Comparison of ENCODE assay signal across 1 cellular context in the genomic region with DNA sequence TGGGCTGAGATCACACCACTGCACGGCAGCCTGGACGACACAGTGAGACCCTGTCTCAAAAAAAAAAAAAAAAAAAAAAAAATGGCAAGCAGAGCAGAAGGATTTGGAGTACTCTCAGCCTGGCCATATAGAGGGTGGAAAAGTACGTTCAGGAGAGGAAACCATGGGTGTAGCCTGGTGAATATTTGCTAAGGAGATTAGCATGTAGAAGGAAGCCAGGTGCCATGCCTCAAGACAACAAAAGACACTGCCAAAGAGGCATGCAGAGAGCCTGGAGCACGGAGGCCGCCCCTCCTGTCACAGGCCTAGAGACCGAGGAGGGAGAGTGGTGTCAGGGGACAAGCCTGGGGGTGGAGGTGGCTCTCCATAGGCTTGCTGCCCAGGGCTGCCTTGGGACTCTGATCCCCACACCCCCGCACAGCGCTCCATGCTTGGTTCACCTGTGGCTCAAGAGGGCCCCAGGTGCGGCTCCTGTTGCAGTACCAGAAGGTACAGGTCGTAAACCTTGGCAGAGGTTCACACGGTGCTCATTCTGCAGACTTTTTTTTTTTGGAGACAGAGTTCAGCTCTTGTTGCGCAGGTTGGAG.
TF ChIP-seq lines count a peak whose summit lies in the region.

No MANE protein-coding gene starts in this region.

TF ChIP-seq in GM23338, 12 proteins besides CTCF, POLR2A, EP300 and RAD21 (continued from another document):
- TF ChIP-seq, protein P1, sequence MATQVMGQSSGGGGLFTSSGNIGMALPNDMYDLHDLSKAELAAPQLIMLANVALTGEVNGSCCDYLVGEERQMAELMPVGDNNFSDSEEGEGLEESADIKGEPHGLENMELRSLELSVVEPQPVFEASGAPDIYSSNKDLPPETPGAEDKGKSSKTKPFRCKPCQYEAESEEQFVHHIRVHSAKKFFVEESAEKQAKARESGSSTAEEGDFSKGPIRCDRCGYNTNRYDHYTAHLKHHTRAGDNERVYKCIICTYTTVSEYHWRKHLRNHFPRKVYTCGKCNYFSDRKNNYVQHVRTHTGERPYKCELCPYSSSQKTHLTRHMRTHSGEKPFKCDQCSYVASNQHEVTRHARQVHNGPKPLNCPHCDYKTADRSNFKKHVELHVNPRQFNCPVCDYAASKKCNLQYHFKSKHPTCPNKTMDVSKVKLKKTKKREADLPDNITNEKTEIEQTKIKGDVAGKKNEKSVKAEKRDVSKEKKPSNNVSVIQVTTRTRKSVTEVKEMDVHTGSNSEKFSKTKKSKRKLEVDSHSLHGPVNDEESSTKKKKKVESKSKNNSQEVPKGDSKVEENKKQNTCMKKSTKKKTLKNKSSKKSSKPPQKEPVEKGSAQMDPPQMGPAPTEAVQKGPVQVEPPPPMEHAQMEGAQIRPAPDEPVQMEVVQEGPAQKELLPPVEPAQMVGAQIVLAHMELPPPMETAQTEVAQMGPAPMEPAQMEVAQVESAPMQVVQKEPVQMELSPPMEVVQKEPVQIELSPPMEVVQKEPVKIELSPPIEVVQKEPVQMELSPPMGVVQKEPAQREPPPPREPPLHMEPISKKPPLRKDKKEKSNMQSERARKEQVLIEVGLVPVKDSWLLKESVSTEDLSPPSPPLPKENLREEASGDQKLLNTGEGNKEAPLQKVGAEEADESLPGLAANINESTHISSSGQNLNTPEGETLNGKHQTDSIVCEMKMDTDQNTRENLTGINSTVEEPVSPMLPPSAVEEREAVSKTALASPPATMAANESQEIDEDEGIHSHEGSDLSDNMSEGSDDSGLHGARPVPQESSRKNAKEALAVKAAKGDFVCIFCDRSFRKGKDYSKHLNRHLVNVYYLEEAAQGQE (IDR thresholded peaks at IDR 0.05; ENCODE audit: unreplicated experiment): no peak
- TF ChIP-seq, protein P2, sequence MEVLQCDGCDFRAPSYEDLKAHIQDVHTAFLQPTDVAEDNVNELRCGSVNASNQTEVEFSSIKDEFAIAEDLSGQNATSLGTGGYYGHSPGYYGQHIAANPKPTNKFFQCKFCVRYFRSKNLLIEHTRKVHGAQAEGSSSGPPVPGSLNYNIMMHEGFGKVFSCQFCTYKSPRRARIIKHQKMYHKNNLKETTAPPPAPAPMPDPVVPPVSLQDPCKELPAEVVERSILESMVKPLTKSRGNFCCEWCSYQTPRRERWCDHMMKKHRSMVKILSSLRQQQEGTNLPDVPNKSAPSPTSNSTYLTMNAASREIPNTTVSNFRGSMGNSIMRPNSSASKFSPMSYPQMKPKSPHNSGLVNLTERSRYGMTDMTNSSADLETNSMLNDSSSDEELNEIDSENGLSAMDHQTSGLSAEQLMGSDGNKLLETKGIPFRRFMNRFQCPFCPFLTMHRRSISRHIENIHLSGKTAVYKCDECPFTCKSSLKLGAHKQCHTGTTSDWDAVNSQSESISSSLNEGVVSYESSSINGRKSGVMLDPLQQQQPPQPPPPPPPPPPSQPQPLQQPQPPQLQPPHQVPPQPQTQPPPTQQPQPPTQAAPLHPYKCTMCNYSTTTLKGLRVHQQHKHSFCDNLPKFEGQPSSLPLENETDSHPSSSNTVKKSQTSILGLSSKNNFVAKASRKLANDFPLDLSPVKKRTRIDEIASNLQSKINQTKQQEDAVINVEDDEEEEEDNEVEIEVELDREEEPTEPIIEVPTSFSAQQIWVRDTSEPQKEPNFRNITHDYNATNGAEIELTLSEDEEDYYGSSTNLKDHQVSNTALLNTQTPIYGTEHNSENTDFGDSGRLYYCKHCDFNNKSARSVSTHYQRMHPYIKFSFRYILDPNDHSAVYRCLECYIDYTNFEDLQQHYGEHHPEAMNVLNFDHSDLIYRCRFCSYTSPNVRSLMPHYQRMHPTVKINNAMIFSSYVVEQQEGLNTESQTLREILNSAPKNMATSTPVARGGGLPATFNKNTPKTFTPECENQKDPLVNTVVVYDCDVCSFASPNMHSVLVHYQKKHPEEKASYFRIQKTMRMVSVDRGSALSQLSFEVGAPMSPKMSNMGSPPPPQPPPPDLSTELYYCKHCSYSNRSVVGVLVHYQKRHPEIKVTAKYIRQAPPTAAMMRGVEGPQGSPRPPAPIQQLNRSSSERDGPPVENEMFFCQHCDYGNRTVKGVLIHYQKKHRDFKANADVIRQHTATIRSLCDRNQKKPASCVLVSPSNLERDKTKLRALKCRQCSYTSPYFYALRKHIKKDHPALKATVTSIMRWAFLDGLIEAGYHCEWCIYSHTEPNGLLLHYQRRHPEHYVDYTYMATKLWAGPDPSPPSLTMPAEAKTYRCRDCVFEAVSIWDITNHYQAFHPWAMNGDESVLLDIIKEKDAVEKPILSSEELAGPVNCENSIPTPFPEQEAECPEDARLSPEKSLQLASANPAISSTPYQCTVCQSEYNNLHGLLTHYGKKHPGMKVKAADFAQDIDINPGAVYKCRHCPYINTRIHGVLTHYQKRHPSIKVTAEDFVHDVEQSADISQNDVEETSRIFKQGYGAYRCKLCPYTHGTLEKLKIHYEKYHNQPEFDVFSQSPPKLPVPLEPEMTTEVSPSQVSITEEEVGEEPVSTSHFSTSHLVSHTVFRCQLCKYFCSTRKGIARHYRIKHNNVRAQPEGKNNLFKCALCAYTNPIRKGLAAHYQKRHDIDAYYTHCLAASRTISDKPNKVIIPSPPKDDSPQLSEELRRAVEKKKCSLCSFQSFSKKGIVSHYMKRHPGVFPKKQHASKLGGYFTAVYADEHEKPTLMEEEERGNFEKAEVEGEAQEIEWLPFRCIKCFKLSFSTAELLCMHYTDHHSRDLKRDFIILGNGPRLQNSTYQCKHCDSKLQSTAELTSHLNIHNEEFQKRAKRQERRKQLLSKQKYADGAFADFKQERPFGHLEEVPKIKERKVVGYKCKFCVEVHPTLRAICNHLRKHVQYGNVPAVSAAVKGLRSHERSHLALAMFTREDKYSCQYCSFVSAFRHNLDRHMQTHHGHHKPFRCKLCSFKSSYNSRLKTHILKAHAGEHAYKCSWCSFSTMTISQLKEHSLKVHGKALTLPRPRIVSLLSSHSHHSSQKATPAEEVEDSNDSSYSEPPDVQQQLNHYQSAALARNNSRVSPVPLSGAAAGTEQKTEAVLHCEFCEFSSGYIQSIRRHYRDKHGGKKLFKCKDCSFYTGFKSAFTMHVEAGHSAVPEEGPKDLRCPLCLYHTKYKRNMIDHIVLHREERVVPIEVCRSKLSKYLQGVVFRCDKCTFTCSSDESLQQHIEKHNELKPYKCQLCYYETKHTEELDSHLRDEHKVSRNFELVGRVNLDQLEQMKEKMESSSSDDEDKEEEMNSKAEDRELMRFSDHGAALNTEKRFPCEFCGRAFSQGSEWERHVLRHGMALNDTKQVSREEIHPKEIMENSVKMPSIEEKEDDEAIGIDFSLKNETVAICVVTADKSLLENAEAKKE (CRISPR knock-in tag; IDR thresholded peaks at IDR 0.05): no peak
- no peak for TF ChIP-seq NANOG (IDR thresholded peaks at IDR 0.05; ENCODE audit: borderline replicate concordance)
- no peak for TF ChIP-seq ZNF114 (CRISPR knock-in tag; IDR thresholded peaks at IDR 0.05)
- no peak for TF ChIP-seq STAT1 (IDR thresholded peaks at IDR 0.05; ENCODE audit: unreplicated experiment)
